In genomic region chr13:35888327-35888940, GRCh38 we compare ENCODE assay signal across 16 cellular contexts.
DNase-seq lines count a peak whose midpoint lies in the region; ATAC-seq and TF ChIP-seq lines count a peak whose summit lies in the region.
"Had no signal": no experiment of that assay in that cellular context is flagged by ENCODE, and none has a peak within 500 bp of the region (broad histone marks: within the 10 kb centered on the region; RNA-seq: fewer than 3 reads in every experiment).

No MANE protein-coding gene starts in this region.

- H3K4me1 Mint-ChIP-seq in MCF 10A (ENCODE audit: insufficient read depth, unreplicated experiment): peaks cover 13% of the 10 kb centered on the region
- H3K4me1 Mint-ChIP-seq: activated T-helper 17 cell treated with anti-CD3 and anti-CD28 coated beads, Interleukin-2, amount 50 U/mL, for 72 hours had no signal

- POLR2A ChIA-PET in MCF 10A (lab: Yijun Ruan, JAX): no interaction called here

- H3K9me3 ChIP-seq in mammary epithelial cell (replicated peaks; ENCODE audit: insufficient read depth, low read length) (no peaks in the 10 kb centered on the region), left ventricle myocardium inferior (replicated peaks) (no peaks in the 10 kb centered on the region), lower lobe of right lung (no peaks in the 10 kb centered on the region)
- H3K9me3 ChIP-seq: A549, breast epithelium had no signal

- no peak overlapping the region for H3K4me2 ChIP-seq in mammary epithelial cell (ENCODE audit: insufficient read depth, low read depth, low read length)
- H3K4me2 ChIP-seq: A549 had no signal

- TF ChIP-seq CTCF in MCF 10A (IDR thresholded peaks at IDR 0.05; ENCODE audit: unreplicated experiment) (no peak), mammary epithelial cell (conservative IDR thresholded peaks at IDR 0.05 in 1 of 2, IDR thresholded peaks at IDR 0.05 in 1 of 2; ENCODE audit: extremely low read depth in 1 of 2, insufficient read depth in 1 of 2, low read depth in 1 of 2, low read length in 2 of 2) (no peak), choroid plexus epithelial cell (conservative IDR thresholded peaks at IDR 0.05; ENCODE audit: low read depth, low read length) (no peak), left ventricle myocardium inferior (IDR thresholded peaks at IDR 0.05; ENCODE audit: borderline replicate concordance) (no peak), lower lobe of right lung (IDR thresholded peaks at IDR 0.05) (no peak)

- CTCF ChIA-PET in MCF 10A (lab: Yijun Ruan, JAX) (no interaction called here), mammary epithelial cell (lab: Charles Lee; ENCODE audit: low non-redundant PET) (no interaction called here)

- intact Hi-C loops in MCF 10A (cut with micrococcal nuclease) (no loop called here), mammary epithelial cell (cut with micrococcal nuclease) (no loop called here), left ventricle myocardium inferior (cut with micrococcal nuclease) (no loop called here), lower lobe of right lung (cut with DNase I) (no loop called here)

- H4K20me1 ChIP-seq in mammary epithelial cell (ENCODE audit: insufficient read depth, low read length): no peaks in the 10 kb centered on the region

- DNase-seq in MCF 10A (ENCODE audit: unreplicated experiment) (peak; percentile 6), mammary epithelial cell (no peak), NCI-H526 (lab: John Stamatoyannopoulos, UW) (peak; percentile 85 to 86), choroid plexus epithelial cell (ENCODE audit: low read depth) (peak; percentile 31), left ventricle myocardium inferior (no peak), lower lobe of right lung (no peak)
- DNase-seq in activated T-cell treated with anti-CD3 and anti-CD28 coated beads, Interleukin-2, amount 50 U/mL, for 48 hours: no peak
- no peak for DNase-seq in activated naive CD4-positive, alpha-beta T cell (lab: John Stamatoyannopoulos, UW)
- DNase-seq: stimulated activated CD4-positive, alpha-beta T cell treated with anti-CD3 and anti-CD28 coated beads, Interleukin-15, amount 100 ng/mL, for 24 hours; stimulated activated CD8-positive, alpha-beta memory T cell treated with anti-CD3 and anti-CD28 coated beads, Interleukin-4, amount 100 ng/mL, for 48 hours; T-helper 1 cell had no signal

- H3K4me3 ChIP-seq in mammary epithelial cell (replicated peaks in 1 of 3; ENCODE audit: insufficient read depth in 1 of 3, low read depth in 2 of 3, low read length in 3 of 3): no peak overlapping the region
- H3K4me3 ChIP-seq in choroid plexus epithelial cell (ENCODE audit: low read depth, low read length): no peak overlapping the region
- no peak overlapping the region for H3K4me3 ChIP-seq in left ventricle myocardium inferior
- H3K4me3 ChIP-seq in lower lobe of right lung: no peak overlapping the region
- H3K4me3 ChIP-seq: A549, breast epithelium had no signal

- no peaks in the 10 kb centered on the region for H3K36me3 ChIP-seq in mammary epithelial cell (ENCODE audit: insufficient read depth, low read length)
- H3K36me3 ChIP-seq in left ventricle myocardium inferior: no peaks in the 10 kb centered on the region
- H3K36me3 ChIP-seq in lower lobe of right lung: no peaks in the 10 kb centered on the region
- H3K36me3 ChIP-seq: breast epithelium had no signal

- H3K27ac ChIP-seq in mammary epithelial cell (ENCODE audit: insufficient read depth, low read depth, low read length) (no peak overlapping the region), left ventricle myocardium inferior (replicated peaks) (no peak overlapping the region), lower lobe of right lung (no peak overlapping the region)
- H3K27ac ChIP-seq: A549, parathyroid adenoma had no signal

- no peaks in the 10 kb centered on the region for H3K9me3 Mint-ChIP-seq in MCF 10A (ENCODE audit: unreplicated experiment)
- H3K9me3 Mint-ChIP-seq: activated T-helper 17 cell treated with anti-CD3 and anti-CD28 coated beads, Interleukin-2, amount 50 U/mL, for 72 hours; type B pancreatic cell had no signal

- BruUV-seq in MCF 10A (replicated peaks; lab: Mats Ljungman, UMichigan): no TSS peak
- BruUV-seq in mammary epithelial cell (replicated peaks; lab: Mats Ljungman, UMichigan): no TSS peak

- no peaks in the 10 kb centered on the region for H3K79me2 ChIP-seq in mammary epithelial cell (ENCODE audit: insufficient read depth, low read length)
- H3K79me2 ChIP-seq: parathyroid adenoma had no signal

- H3K36me3 Mint-ChIP-seq in MCF 10A (ENCODE audit: insufficient read depth, unreplicated experiment): no peaks in the 10 kb centered on the region
- H3K36me3 Mint-ChIP-seq: type B pancreatic cell had no signal

- H3K9ac ChIP-seq in mammary epithelial cell (ENCODE audit: insufficient read depth, low read length): no peak overlapping the region
- H3K9ac ChIP-seq: parathyroid adenoma had no signal

- H3K27me3 Mint-ChIP-seq in MCF 10A (ENCODE audit: insufficient read depth, unreplicated experiment): no peaks in the 10 kb centered on the region
- H3K27me3 Mint-ChIP-seq: activated T-helper 17 cell treated with anti-CD3 and anti-CD28 coated beads, Interleukin-2, amount 50 U/mL, for 72 hours had no signal

- no peak for ATAC-seq in lower lobe of right lung
- ATAC-seq: A549; activated T-helper 17 cell treated with anti-CD3 and anti-CD28 coated beads, Interleukin-2, amount 50 U/mL, for 72 hours had no signal

- H3K27me3 ChIP-seq in mammary epithelial cell (ENCODE audit: insufficient read depth, low read length) (no peaks in the 10 kb centered on the region), left ventricle myocardium inferior (ENCODE audit: low read depth) (no peaks in the 10 kb centered on the region), lower lobe of right lung (ENCODE audit: low read depth) (no peaks in the 10 kb centered on the region)
- H3K27me3 ChIP-seq: breast epithelium had no signal

- 64% methylated on average over 3 of the region's 3 CpGs for WGBS in mammary epithelial cell (ENCODE audit: low coverage, missing lambda C conversion rate)

- no peak overlapping the region for H3K4me3 Mint-ChIP-seq in MCF 10A (ENCODE audit: unreplicated experiment)
- H3K4me3 Mint-ChIP-seq: activated T-helper 17 cell treated with anti-CD3 and anti-CD28 coated beads, Interleukin-2, amount 50 U/mL, for 72 hours; type B pancreatic cell had no signal

- no peak overlapping the region for H2AFZ ChIP-seq in mammary epithelial cell (ENCODE audit: low read depth, low read length)
- H2AFZ ChIP-seq: parathyroid adenoma had no signal

- H3K27ac Mint-ChIP-seq in MCF 10A (ENCODE audit: low read depth, unreplicated experiment): no peak overlapping the region
- H3K27ac Mint-ChIP-seq: activated T-helper 17 cell treated with anti-CD3 and anti-CD28 coated beads, Interleukin-2, amount 50 U/mL, for 72 hours; type B pancreatic cell had no signal

- in situ Hi-C loops in mammary epithelial cell (cut with MboI; ENCODE audit: low sequenced_read_pairs in 2 of 2): no loop called here

- dilution Hi-C loops in mammary epithelial cell (cut with HindIII; ENCODE audit: low sequenced_read_pairs): no loop called here

- H3K4me1 ChIP-seq in mammary epithelial cell (ENCODE audit: insufficient read depth, low read length) (peaks cover 21% of the 10 kb centered on the region), left ventricle myocardium inferior (peaks cover 22% of the 10 kb centered on the region), lower lobe of right lung (peaks cover 6% of the 10 kb centered on the region)
- H3K4me1 ChIP-seq: breast epithelium, parathyroid adenoma had no signal

Comparison
In these comparisons a context has a peak if more than half of its experiments do, and no peak if none do; other contexts are left out.
1. DNase-seq: peak in MCF 10A (single experiment), NCI-H526 (2 of 2) and choroid plexus epithelial cell (single experiment); none in mammary epithelial cell (single experiment), activated T-cell treated with anti-CD3 and anti-CD28 coated beads, Interleukin-2, amount 50 U/mL, for 48 hours (0 of 2), left ventricle myocardium inferior (single experiment), activated naive CD4-positive, alpha-beta T cell (0 of 4) and lower lobe of right lung (single experiment).